In the genomic region with DNA sequence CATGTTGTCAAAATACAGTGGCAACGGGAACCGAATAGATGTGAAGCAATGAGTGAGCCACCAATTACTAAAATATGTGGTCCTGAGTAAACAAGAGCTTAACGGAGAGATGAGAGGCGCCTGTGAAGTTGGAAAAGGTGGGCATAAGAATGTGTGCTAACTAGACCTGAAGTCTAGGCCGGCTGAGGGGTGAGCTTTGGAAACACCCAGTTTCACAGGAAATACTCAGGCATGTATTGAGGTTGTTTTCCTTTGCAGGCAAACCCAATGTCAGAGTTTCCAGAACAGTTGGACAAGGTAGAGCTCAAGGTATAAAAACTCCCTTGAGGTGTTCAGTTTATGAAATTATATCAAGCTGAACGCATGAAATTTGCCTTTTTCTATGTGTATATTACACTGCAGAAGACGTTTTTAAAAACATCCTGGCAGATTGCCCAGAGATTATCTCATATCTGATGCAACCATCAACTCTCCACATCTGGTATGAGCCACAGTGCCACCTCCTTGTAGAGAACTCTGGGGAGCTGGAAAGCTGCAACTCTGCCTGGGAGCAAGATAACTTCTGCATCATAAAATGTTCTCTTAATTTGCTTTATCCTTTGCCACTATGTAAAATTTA, we compare ENCODE assay signal across 8 cellular contexts. TPM values are rescaled to one million over a fixed set of nuclear protein-coding genes. Genes with fewer than 3 reads are reported as not detected.
A peak's percentile ranks its signal among the peaks of the same experiment; 100 is the strongest.
DNase-seq lines count a peak whose midpoint lies in the region; ATAC-seq, FAIRE-seq and TF ChIP-seq lines count a peak whose summit lies in the region.

No MANE protein-coding gene starts in this region.

- DNase-seq in Caki2 (ENCODE audit: low read depth) (peak; percentile 52), HTR-8/SVneo (ENCODE audit: insufficient read length, low spot score) (peak; percentile 31), SHP77 treated with DMSO at 0.1 percent for 48 hours (lab: John Stamatoyannopoulos, UW) (peak; percentile 14), fibroblast of pulmonary artery (ENCODE audit: low read depth) (peak; percentile 56), mucosa of gallbladder (ENCODE audit: low spot score) (no peak), suprapubic skin (ENCODE audit: low spot score in 2 of 2) (no peak)
- DNase-seq in stimulated activated CD4-positive, alpha-beta T cell treated with anti-CD3 and anti-CD28 coated beads, Interleukin-2, amount 100 ng/mL, for 24 hours, result no peak

- no peak for FAIRE-seq in HTR-8/SVneo (lab: Jason Lieb, UNC)

- H3K27me3 ChIP-seq in suprapubic skin, result no peaks in the 10 kb centered on the region

- TF ChIP-seq POLR2A in suprapubic skin (IDR thresholded peaks at IDR 0.05), result no peak

- H3K4me3 ChIP-seq in fibroblast of pulmonary artery (replicated peaks; ENCODE audit: low read depth, low read length) (no peak overlapping the region), suprapubic skin (no peak overlapping the region)

- TF ChIP-seq CTCF in fibroblast of pulmonary artery (IDR thresholded peaks at IDR 0.05; ENCODE audit: low read length, missing control alignments) (no peak), suprapubic skin (IDR thresholded peaks at IDR 0.05) (no peak)

- WGBS in suprapubic skin, result 32% methylated on average over 7 of the region's 7 CpGs

- in situ Hi-C loops in Caki2 (cut with HindIII; ENCODE audit: low pct_unique_long_range_greater_than_20kb, low sequenced_read_pairs), result no loop called here

- TF ChIP-seq EP300 in suprapubic skin (IDR thresholded peaks at IDR 0.05), result no peak

- ATAC-seq in HG02798 (IDR thresholded peaks at IDR 0.05; ENCODE audit: poor library complexity, unreplicated experiment), result no peak

- H3K36me3 ChIP-seq in suprapubic skin, result no peaks in the 10 kb centered on the region

- H3K9me3 ChIP-seq in suprapubic skin, result no peaks in the 10 kb centered on the region

- peaks cover 21% of the 10 kb centered on the region for H3K4me1 ChIP-seq in suprapubic skin

- no peak overlapping the region for H3K27ac ChIP-seq in suprapubic skin

RNA-seq across cellular contexts. Expression of a gene that starts 3.9 kb away (rescaled TPM):
- total RNA-seq in Caki2 (2014; rRNA removed; shearing (Covaris generic); ENCODE audit: low replicate concordance), result 3.5 and 6.6 TPM in 2 replicates
- total RNA-seq in mucosa of gallbladder, result 14.3 TPM
- 1 to 10 TPM; 3.8 to 9.4 (median 5.5) TPM for total RNA-seq in suprapubic skin

Comparison
In these comparisons a context has a peak if more than half of its experiments do, and no peak if none do; other contexts are left out.
1. DNase-seq: peak in Caki2 (single experiment), HTR-8/SVneo (single experiment), SHP77 treated with DMSO at 0.1 percent for 48 hours (single experiment) and fibroblast of pulmonary artery (single experiment); none in stimulated activated CD4-positive, alpha-beta T cell treated with anti-CD3 and anti-CD28 coated beads, Interleukin-2, amount 100 ng/mL, for 24 hours (0 of 2), mucosa of gallbladder (single experiment) and suprapubic skin (0 of 2).